ENCODE assay signal across 8 cellular contexts in the genomic region with DNA sequence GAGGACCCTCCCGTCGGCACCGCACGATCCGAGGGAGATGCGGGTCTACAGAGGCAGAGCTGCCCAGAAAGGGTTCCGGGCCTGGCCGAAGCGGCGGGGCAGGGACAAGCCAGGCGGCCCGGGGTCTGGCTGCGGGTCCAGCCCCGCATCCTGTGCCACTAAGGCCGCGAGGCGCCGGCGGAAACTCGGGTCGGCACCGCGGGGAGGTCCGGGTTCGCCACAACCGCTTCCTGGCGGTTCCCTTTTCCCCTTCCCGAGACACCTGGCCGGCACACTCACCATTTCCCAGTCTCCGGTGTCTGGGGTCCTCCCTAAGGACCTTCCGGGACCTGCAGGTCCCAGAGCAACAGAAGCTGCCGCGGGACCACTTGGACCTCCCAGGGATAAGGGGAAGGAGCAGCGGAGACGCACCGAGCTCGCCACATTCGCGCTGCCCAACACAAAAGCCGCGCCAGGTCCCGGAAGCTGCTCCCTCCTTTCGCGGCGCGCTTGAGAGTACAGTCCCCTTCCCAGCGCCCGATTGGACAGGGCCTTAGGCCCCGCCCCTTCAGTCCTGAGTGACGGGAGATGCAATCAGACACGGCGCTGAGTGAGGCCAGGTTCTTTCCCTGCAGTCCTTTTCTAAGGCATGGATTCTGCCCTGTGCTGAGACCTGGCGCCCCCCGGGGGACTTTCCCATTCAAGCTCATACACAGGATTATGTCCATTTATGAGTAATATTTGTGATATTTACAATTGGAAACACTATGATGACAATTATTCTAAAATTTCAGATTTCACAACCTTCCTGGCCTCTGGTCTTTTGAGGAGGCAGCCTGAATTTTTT. TPM values are rescaled to one million over a fixed set of nuclear protein-coding genes. Genes with fewer than 3 reads are reported as not detected.
DNase-seq lines count a peak whose midpoint lies in the region; ATAC-seq and TF ChIP-seq lines count a peak whose summit lies in the region.

ZNF670 (minus strand) TSS at position 497 of the 826 bp plus-strand sequence; CDS start at position 282, 215 bp downstream.

- H3K9me3 Mint-ChIP-seq in nephron progenitor cell = peaks cover 96% of the 10 kb centered on the region
- H3K9me3 Mint-ChIP-seq in stimulated activated naive CD8-positive, alpha-beta T cell treated with anti-CD3 and anti-CD28 coated beads, Interleukin-15, Interleukin-2, amounts not matched to agents 100 ng/mL and 50 ng/mL, for 24 hours = peaks cover 9% of the 10 kb centered on the region

- H3K4me3 ChIP-seq in DOHH2 (ENCODE audit: low read length) (peak within 1 kb of the TSS; percentile 85), fibroblast of the aortic adventitia (ENCODE audit: low read depth, low read length) (peak within 1 kb of the TSS; percentile 82)

- H3K36me3 Mint-ChIP-seq in nephron progenitor cell (ENCODE audit: low read depth) = peaks cover 68% of the 10 kb centered on the region
- H3K36me3 Mint-ChIP-seq in stimulated activated naive CD8-positive, alpha-beta T cell treated with anti-CD3 and anti-CD28 coated beads, Interleukin-15, Interleukin-2, amounts not matched to agents 100 ng/mL and 50 ng/mL, for 24 hours (ENCODE audit: low read depth) = peaks cover 29% of the 10 kb centered on the region

- peak within 1 kb of the TSS; percentile 95 for H3K27ac Mint-ChIP-seq in nephron progenitor cell
- peak within 1 kb of the TSS; percentile 78 for H3K27ac Mint-ChIP-seq in stimulated activated naive CD8-positive, alpha-beta T cell treated with anti-CD3 and anti-CD28 coated beads, Interleukin-15, Interleukin-2, amounts not matched to agents 100 ng/mL and 50 ng/mL, for 24 hours

- peak; percentile 96 for DNase-seq in RKO (ENCODE audit: low spot score)
- peak; percentile 47 to 76 for DNase-seq in activated T-helper 1 cell treated with anti-CD3 and anti-CD28 coated beads, Interleukin-2, amount 50 U/mL, for 16 hours (ENCODE audit: low read depth in 1 of 2, low spot score in 1 of 2)
- peak; percentile 89 for DNase-seq in fibroblast of the aortic adventitia (ENCODE audit: low read depth)
- peak; percentile 93 for DNase-seq in nephron progenitor cell

- peaks cover 27% of the 10 kb centered on the region for H3K36me3 ChIP-seq in DOHH2 (ENCODE audit: control insufficient read depth, low read length)
- H3K36me3 ChIP-seq in KOPT-K1 (ENCODE audit: insufficient read depth, low read length) = peaks cover 26% of the 10 kb centered on the region

- peaks cover 50% of the 10 kb centered on the region for H3K79me2 ChIP-seq in DOHH2 (ENCODE audit: control insufficient read depth, low read length)

- peaks cover 24% of the 10 kb centered on the region for H3K4me1 ChIP-seq in DOHH2 (ENCODE audit: control insufficient read depth, low read length)

- no peaks in the 10 kb centered on the region for H3K27me3 ChIP-seq in DOHH2 (ENCODE audit: control insufficient read depth, low read length)

- TF ChIP-seq CTCF in DOHH2 (IDR thresholded peaks at IDR 0.05; ENCODE audit: low read depth, low read length, poor library complexity, severe bottlenecking) (no peak), fibroblast of the aortic adventitia (IDR thresholded peaks at IDR 0.05; ENCODE audit: insufficient read depth, low read length) (no peak), nephron progenitor cell (IDR thresholded peaks at IDR 0.05) (no peak)

- H3K4me2 ChIP-seq in DOHH2 (ENCODE audit: low read length) = peak within 1 kb of the TSS; percentile 77

- H3K9me3 ChIP-seq in DOHH2 (ENCODE audit: control insufficient read depth, insufficient read depth, low read length) (peaks cover 11% of the 10 kb centered on the region; the same call in 1 of the 2 replicates), KOPT-K1 (ENCODE audit: insufficient read depth, low read length, poor library complexity, severe bottlenecking) (peaks cover 28% of the 10 kb centered on the region)

- H3K9me2 ChIP-seq in DOHH2 (replicated peaks; ENCODE audit: control insufficient read depth, low read length) = no peaks in the 10 kb centered on the region

- H3K4me3 Mint-ChIP-seq in nephron progenitor cell = peak within 1 kb of the TSS; percentile 99
- H3K4me3 Mint-ChIP-seq in stimulated activated naive CD8-positive, alpha-beta T cell treated with anti-CD3 and anti-CD28 coated beads, Interleukin-15, Interleukin-2, amounts not matched to agents 100 ng/mL and 50 ng/mL, for 24 hours = peak within 1 kb of the TSS; percentile 89

- peak within 1 kb of the TSS; percentile 41 for H3K27ac ChIP-seq in DOHH2 (ENCODE audit: low read depth, low read length)
- peak within 1 kb of the TSS; percentile 81 for H3K27ac ChIP-seq in KOPT-K1 (ENCODE audit: low read depth, low read length, poor library complexity, severe bottlenecking)

- no peaks in the 10 kb centered on the region for H3F3A ChIP-seq in DOHH2 (ENCODE audit: control insufficient read depth, insufficient read depth)

- ATAC-seq in GM21825 (IDR thresholded peaks at IDR 0.05; ENCODE audit: unreplicated experiment) = peak; percentile 100

- H4K20me1 ChIP-seq in DOHH2 (ENCODE audit: control insufficient read depth, insufficient read depth, low read depth, low read length) = no peaks in the 10 kb centered on the region

- H3K27me3 Mint-ChIP-seq in nephron progenitor cell (ENCODE audit: low read depth, poor library complexity) = peaks cover 8% of the 10 kb centered on the region
- H3K27me3 Mint-ChIP-seq in stimulated activated naive CD8-positive, alpha-beta T cell treated with anti-CD3 and anti-CD28 coated beads, Interleukin-15, Interleukin-2, amounts not matched to agents 100 ng/mL and 50 ng/mL, for 24 hours = peaks cover 11% of the 10 kb centered on the region

- peaks cover 13% of the 10 kb centered on the region for H3K4me1 Mint-ChIP-seq in nephron progenitor cell
- peaks cover 28% of the 10 kb centered on the region for H3K4me1 Mint-ChIP-seq in stimulated activated naive CD8-positive, alpha-beta T cell treated with anti-CD3 and anti-CD28 coated beads, Interleukin-15, Interleukin-2, amounts not matched to agents 100 ng/mL and 50 ng/mL, for 24 hours (ENCODE audit: low read depth)

RNA-seq across cellular contexts. Expression of gene ZNF670, which starts in this region (rescaled TPM):
- total RNA-seq in fibroblast of the aortic adventitia (ENCODE audit: low replicate concordance) = 2.0 and 3.6 TPM in 2 replicates

Comparison
In these comparisons a context has a peak if more than half of its experiments do, and no peak if none do; other contexts are left out.
1. Peak in every context shown above with its lines: DNase-seq, ATAC-seq, H3K4me3 ChIP-seq and H3K27ac ChIP-seq.